In the genomic region with DNA sequence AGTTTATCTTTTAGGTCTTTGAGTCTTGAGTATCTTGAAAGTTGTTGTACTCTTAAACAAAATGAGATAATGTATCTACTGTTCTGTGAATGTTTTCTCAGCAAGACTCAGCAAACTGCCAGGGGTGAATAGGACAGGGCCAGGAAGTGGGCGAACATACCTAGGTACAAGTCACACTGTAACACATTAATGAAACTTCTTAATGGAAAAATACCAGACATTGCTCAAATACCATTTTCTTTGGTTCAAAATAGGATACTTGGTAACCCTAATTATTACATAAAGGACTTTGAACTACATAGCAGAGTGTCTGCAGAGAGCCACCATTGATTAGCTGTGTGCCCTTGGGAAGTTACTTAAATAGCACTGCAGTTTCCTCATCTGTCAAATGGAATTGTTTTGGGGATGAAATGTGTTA, we compare ENCODE assay signal across 1 cellular context.
A peak's percentile ranks its signal among the peaks of the same experiment; 100 is the strongest.
TF ChIP-seq lines count a peak whose summit lies in the region.

No MANE protein-coding gene starts in this region.

TF ChIP-seq in HepG2, 621 proteins besides CTCF, POLR2A, EP300 and RAD21 (continued from another document):
- TF ChIP-seq ZHX1 (CRISPR knock-in tag; IDR thresholded peaks at IDR 0.05; ENCODE audit: low read depth): no peak
- TF ChIP-seq NFYC (CRISPR knock-in tag; IDR thresholded peaks at IDR 0.05): 0 out of 2 replicates have a peak, but pooled peaks have one; percentile 8
- TF ChIP-seq NR2F1 (CRISPR knock-in tag; IDR thresholded peaks at IDR 0.05): peak in 1 of 2 experiments; percentile 46; a peak in 2 of 4 replicates
- TF ChIP-seq SOX5 (CRISPR knock-in tag; IDR thresholded peaks at IDR 0.05; ENCODE audit: borderline replicate concordance): 0 out of 2 replicates have a peak, but pooled peaks have one; percentile 73
- TF ChIP-seq FOXJ3 (CRISPR knock-in tag; IDR thresholded peaks at IDR 0.05; ENCODE audit: borderline replicate concordance): peak; percentile 75; the same call in 1 of the 2 replicates
- peak; percentile 49; the same call in 1 of the 2 replicates for TF ChIP-seq CREM (IDR thresholded peaks at IDR 0.05)
- TF ChIP-seq CREM (CRISPR knock-in tag; IDR thresholded peaks at IDR 0.05): no peak
- no peak for TF ChIP-seq ZBTB21 (CRISPR knock-in tag; IDR thresholded peaks at IDR 0.05)
- TF ChIP-seq PHF5A (CRISPR knock-in tag; IDR thresholded peaks at IDR 0.05; ENCODE audit: low read depth, unreplicated experiment): peak; percentile 72
- no peak for TF ChIP-seq FOXP1 (IDR thresholded peaks at IDR 0.05)
- TF ChIP-seq FOXP1 (CRISPR knock-in tag; IDR thresholded peaks at IDR 0.05): peak; percentile 40; the same call in 1 of the 2 replicates
- no peak for TF ChIP-seq ZNF580 (CRISPR knock-in tag; IDR thresholded peaks at IDR 0.05; ENCODE audit: borderline replicate concordance, low read depth)
- no peak for TF ChIP-seq ZFX (CRISPR knock-in tag; IDR thresholded peaks at IDR 0.05; ENCODE audit: low read depth)
- TF ChIP-seq ZNF557 (CRISPR knock-in tag; IDR thresholded peaks at IDR 0.05): no peak
- TF ChIP-seq GPN1 (CRISPR knock-in tag; IDR thresholded peaks at IDR 0.05; ENCODE audit: borderline replicate concordance): no peak
- peak; percentile 70 for TF ChIP-seq RCOR2 (CRISPR knock-in tag; IDR thresholded peaks at IDR 0.05)
- peak; percentile 52 for TF ChIP-seq ASH2L (IDR thresholded peaks at IDR 0.05; ENCODE audit: insufficient read length, low read depth, low read length)
- TF ChIP-seq, protein P1, sequence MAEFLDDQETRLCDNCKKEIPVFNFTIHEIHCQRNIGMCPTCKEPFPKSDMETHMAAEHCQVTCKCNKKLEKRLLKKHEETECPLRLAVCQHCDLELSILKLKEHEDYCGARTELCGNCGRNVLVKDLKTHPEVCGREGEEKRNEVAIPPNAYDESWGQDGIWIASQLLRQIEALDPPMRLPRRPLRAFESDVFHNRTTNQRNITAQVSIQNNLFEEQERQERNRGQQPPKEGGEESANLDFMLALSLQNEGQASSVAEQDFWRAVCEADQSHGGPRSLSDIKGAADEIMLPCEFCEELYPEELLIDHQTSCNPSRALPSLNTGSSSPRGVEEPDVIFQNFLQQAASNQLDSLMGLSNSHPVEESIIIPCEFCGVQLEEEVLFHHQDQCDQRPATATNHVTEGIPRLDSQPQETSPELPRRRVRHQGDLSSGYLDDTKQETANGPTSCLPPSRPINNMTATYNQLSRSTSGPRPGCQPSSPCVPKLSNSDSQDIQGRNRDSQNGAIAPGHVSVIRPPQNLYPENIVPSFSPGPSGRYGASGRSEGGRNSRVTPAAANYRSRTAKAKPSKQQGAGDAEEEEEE (CRISPR knock-in tag; IDR thresholded peaks at IDR 0.05; ENCODE audit: borderline replicate concordance): no peak
- TF ChIP-seq ZNF644 (CRISPR knock-in tag; IDR thresholded peaks at IDR 0.05; ENCODE audit: low read depth): peak; percentile 68; the same call in 1 of the 2 replicates
- peak; percentile 90 for TF ChIP-seq ETV5 (CRISPR knock-in tag; IDR thresholded peaks at IDR 0.05; ENCODE audit: borderline replicate concordance)
- TF ChIP-seq, protein P2, sequence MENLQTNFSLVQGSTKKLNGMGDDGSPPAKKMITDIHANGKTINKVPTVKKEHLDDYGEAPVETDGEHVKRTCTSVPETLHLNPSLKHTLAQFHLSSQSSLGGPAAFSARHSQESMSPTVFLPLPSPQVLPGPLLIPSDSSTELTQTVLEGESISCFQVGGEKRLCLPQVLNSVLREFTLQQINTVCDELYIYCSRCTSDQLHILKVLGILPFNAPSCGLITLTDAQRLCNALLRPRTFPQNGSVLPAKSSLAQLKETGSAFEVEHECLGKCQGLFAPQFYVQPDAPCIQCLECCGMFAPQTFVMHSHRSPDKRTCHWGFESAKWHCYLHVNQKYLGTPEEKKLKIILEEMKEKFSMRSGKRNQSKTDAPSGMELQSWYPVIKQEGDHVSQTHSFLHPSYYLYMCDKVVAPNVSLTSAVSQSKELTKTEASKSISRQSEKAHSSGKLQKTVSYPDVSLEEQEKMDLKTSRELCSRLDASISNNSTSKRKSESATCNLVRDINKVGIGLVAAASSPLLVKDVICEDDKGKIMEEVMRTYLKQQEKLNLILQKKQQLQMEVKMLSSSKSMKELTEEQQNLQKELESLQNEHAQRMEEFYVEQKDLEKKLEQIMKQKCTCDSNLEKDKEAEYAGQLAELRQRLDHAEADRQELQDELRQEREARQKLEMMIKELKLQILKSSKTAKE (CRISPR knock-in tag; IDR thresholded peaks at IDR 0.05; ENCODE audit: borderline replicate concordance): peak; percentile 68; the same call in 1 of the 2 replicates
- TF ChIP-seq, protein P3, sequence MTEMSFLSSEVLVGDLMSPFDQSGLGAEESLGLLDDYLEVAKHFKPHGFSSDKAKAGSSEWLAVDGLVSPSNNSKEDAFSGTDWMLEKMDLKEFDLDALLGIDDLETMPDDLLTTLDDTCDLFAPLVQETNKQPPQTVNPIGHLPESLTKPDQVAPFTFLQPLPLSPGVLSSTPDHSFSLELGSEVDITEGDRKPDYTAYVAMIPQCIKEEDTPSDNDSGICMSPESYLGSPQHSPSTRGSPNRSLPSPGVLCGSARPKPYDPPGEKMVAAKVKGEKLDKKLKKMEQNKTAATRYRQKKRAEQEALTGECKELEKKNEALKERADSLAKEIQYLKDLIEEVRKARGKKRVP (CRISPR knock-in tag; IDR thresholded peaks at IDR 0.05): peak in 1 of 2 experiments; percentile 74; a peak in 2 of 4 replicates
- no peak for TF ChIP-seq ZSCAN12 (CRISPR knock-in tag; IDR thresholded peaks at IDR 0.05)
- peak; percentile 75; the same call in 1 of the 2 replicates for TF ChIP-seq RNF219 (CRISPR knock-in tag; IDR thresholded peaks at IDR 0.05)
- peak; percentile 46; the same call in 1 of the 2 replicates for TF ChIP-seq SALL1 (CRISPR knock-in tag; IDR thresholded peaks at IDR 0.05)
- peak; percentile 52 for TF ChIP-seq SMAD3 (CRISPR knock-in tag; IDR thresholded peaks at IDR 0.05)
- peak; percentile 45; the same call in 1 of the 2 replicates for TF ChIP-seq HMG20B (CRISPR knock-in tag; conservative IDR thresholded peaks at IDR 0.05)
- TF ChIP-seq ZNF18 (CRISPR knock-in tag; IDR thresholded peaks at IDR 0.05; ENCODE audit: insufficient replicate concordance): peak; percentile 63
- no peak for TF ChIP-seq ZNF317 (CRISPR knock-in tag; IDR thresholded peaks at IDR 0.05)
- TF ChIP-seq, protein P4, sequence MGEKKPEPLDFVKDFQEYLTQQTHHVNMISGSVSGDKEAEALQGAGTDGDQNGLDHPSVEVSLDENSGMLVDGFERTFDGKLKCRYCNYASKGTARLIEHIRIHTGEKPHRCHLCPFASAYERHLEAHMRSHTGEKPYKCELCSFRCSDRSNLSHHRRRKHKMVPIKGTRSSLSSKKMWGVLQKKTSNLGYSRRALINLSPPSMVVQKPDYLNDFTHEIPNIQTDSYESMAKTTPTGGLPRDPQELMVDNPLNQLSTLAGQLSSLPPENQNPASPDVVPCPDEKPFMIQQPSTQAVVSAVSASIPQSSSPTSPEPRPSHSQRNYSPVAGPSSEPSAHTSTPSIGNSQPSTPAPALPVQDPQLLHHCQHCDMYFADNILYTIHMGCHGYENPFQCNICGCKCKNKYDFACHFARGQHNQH (CRISPR knock-in tag; IDR thresholded peaks at IDR 0.05): peak; percentile 33; the same call in 1 of the 2 replicates
- TF ChIP-seq PRDM15 (CRISPR knock-in tag; IDR thresholded peaks at IDR 0.05): no peak
